18 cellular contexts compared by ENCODE assay signal in genomic region chr20:34541917-34542316, GRCh38. TPM values are rescaled to one million over a fixed set of nuclear protein-coding genes. Genes with fewer than 3 reads are reported as not detected.
DNase-seq lines count a peak whose midpoint lies in the region; ATAC-seq and TF ChIP-seq lines count a peak whose summit lies in the region.
"Had no signal": no experiment of that assay in that cellular context is flagged by ENCODE, and none has a peak within 500 bp of the region (broad histone marks: within the 10 kb centered on the region; RNA-seq: fewer than 3 reads in every experiment).

No MANE protein-coding gene starts in this region.

- H3K36me3 Mint-ChIP-seq in activated CD8-positive, alpha-beta T cell treated with anti-CD3 and anti-CD28 coated beads for 36 hours (ENCODE audit: low read depth): peaks cover 10% of the 10 kb centered on the region
- H3K36me3 Mint-ChIP-seq in activated CD8-positive, alpha-beta T cell treated with anti-CD3 and anti-CD28 coated beads, Interleukin-2, amount 10 ng/mL, durations not matched to agents 7 days and 5 days (ENCODE audit: low read depth): peaks cover 21% of the 10 kb centered on the region
- peaks cover 14% of the 10 kb centered on the region for H3K36me3 Mint-ChIP-seq in CD4-positive, CD25-positive, alpha-beta regulatory T cell
- peaks cover 20% of the 10 kb centered on the region for H3K36me3 Mint-ChIP-seq in activated T-helper 1 cell treated with anti-CD3 and anti-CD28 coated beads, Interleukin-12 subunit alpha, Interleukin-12 subunit beta, Interleukin-2, Interleukin-4 antibody, amounts not matched to agents 30 ng/mL and 10 ng/mL and 1 ng/mL, durations not matched to agents 14 hours and 24 hours and 36 hours (ENCODE audit: low read depth)

- 86 to 89% methylated on average over 16 of the region's 16 CpGs for WGBS in thyroid gland, 2 donors

- CTCF ChIA-PET in activated CD8-positive, alpha-beta T cell treated with anti-CD3 and anti-CD28 coated beads for 36 hours (lab: Charles Lee): interaction anchor here (1.3 to 4.1 kb wide), 3 partner anchors 228 to 230 kb away, joined by 6 to 17 read pairs (median 12); no protein-coding TSS in a partner anchor
- CTCF ChIA-PET in activated CD8-positive, alpha-beta T cell treated with anti-CD3 and anti-CD28 coated beads, Interleukin-2, amount 10 ng/mL, durations not matched to agents 7 days and 5 days (lab: Charles Lee): no interaction called here

- peak overlapping the region; percentile 78 for H3K27ac ChIP-seq in CD4-positive, CD25-positive, alpha-beta regulatory T cell (ENCODE audit: insufficient read depth, low read length, poor library complexity, severe bottlenecking)
- H3K27ac ChIP-seq in thyroid gland: no peak overlapping the region
- H3K27ac ChIP-seq: GM23248, KMS-11 had no signal

- POLR2A ChIA-PET in activated CD8-positive, alpha-beta T cell treated with anti-CD3 and anti-CD28 coated beads for 36 hours (lab: Charles Lee): interaction anchor here (1.2 kb wide), 1 partner anchor 16 kb away, joined by 3 read pairs; no protein-coding TSS in a partner anchor
- POLR2A ChIA-PET in activated CD8-positive, alpha-beta T cell treated with anti-CD3 and anti-CD28 coated beads, Interleukin-2, amount 10 ng/mL, durations not matched to agents 7 days and 5 days (lab: Charles Lee): no interaction called here

- peaks cover 17% of the 10 kb centered on the region for H3K36me3 ChIP-seq in CD4-positive, CD25-positive, alpha-beta regulatory T cell (ENCODE audit: control insufficient read depth, insufficient read depth, low read length)
- H3K36me3 ChIP-seq in mucosa of descending colon (ENCODE audit: low read depth) (peaks cover 7% of the 10 kb centered on the region), thyroid gland (peaks cover 30 to 36% of the 10 kb centered on the region in 2 donors)

- H3K9me3 Mint-ChIP-seq in activated CD8-positive, alpha-beta T cell treated with anti-CD3 and anti-CD28 coated beads for 36 hours: no peaks in the 10 kb centered on the region
- no peaks in the 10 kb centered on the region for H3K9me3 Mint-ChIP-seq in activated CD8-positive, alpha-beta T cell treated with anti-CD3 and anti-CD28 coated beads, Interleukin-2, amount 10 ng/mL, durations not matched to agents 7 days and 5 days (ENCODE audit: insufficient read depth)
- H3K9me3 Mint-ChIP-seq in CD4-positive, CD25-positive, alpha-beta regulatory T cell: no peaks in the 10 kb centered on the region
- no peaks in the 10 kb centered on the region for H3K9me3 Mint-ChIP-seq in activated T-helper 1 cell treated with anti-CD3 and anti-CD28 coated beads, Interleukin-12 subunit alpha, Interleukin-12 subunit beta, Interleukin-2, Interleukin-4 antibody, amounts not matched to agents 30 ng/mL and 10 ng/mL and 1 ng/mL, durations not matched to agents 14 hours and 24 hours and 36 hours

- H3K4me3 ChIP-seq in CD4-positive, CD25-positive, alpha-beta regulatory T cell (ENCODE audit: low read depth, low read length): peak overlapping the region; percentile 41
- H3K4me3 ChIP-seq in mucosa of descending colon (no peak overlapping the region), thyroid gland (replicated peaks in 1 of 3) (no peak overlapping the region)
- H3K4me3 ChIP-seq: GM23248 had no signal

- no peaks in the 10 kb centered on the region for H3K27me3 ChIP-seq in CD4-positive, CD25-positive, alpha-beta regulatory T cell (ENCODE audit: control insufficient read depth, insufficient read depth, low read length)
- H3K27me3 ChIP-seq in thyroid gland: no peaks in the 10 kb centered on the region

- H3K4me1 ChIP-seq in CD4-positive, CD25-positive, alpha-beta regulatory T cell (ENCODE audit: control insufficient read depth, insufficient read depth, low read length, poor library complexity, severe bottlenecking): peaks cover 25% of the 10 kb centered on the region
- peaks cover 12% of the 10 kb centered on the region for H3K4me1 ChIP-seq in mucosa of descending colon (ENCODE audit: low read depth)
- H3K4me1 ChIP-seq in thyroid gland: no peaks in the 10 kb centered on the region

- H3K4me3 Mint-ChIP-seq in activated CD8-positive, alpha-beta T cell treated with anti-CD3 and anti-CD28 coated beads for 36 hours: no peak overlapping the region
- no peak overlapping the region for H3K4me3 Mint-ChIP-seq in activated CD8-positive, alpha-beta T cell treated with anti-CD3 and anti-CD28 coated beads, Interleukin-2, amount 10 ng/mL, durations not matched to agents 7 days and 5 days
- H3K4me3 Mint-ChIP-seq in CD4-positive, CD25-positive, alpha-beta regulatory T cell: peak overlapping the region in 2 of 4 donors; percentile 37 to 52
- no peak overlapping the region for H3K4me3 Mint-ChIP-seq in activated T-helper 1 cell treated with anti-CD3 and anti-CD28 coated beads, Interleukin-12 subunit alpha, Interleukin-12 subunit beta, Interleukin-2, Interleukin-4 antibody, amounts not matched to agents 30 ng/mL and 10 ng/mL and 1 ng/mL, durations not matched to agents 14 hours and 24 hours and 36 hours

- DNase-seq in activated CD8-positive, alpha-beta T cell treated with anti-CD3 and anti-CD28 coated beads for 36 hours: no peak
- no peak for DNase-seq in activated CD8-positive, alpha-beta T cell treated with anti-CD3 and anti-CD28 coated beads, Interleukin-2, amount 10 ng/mL, durations not matched to agents 7 days and 5 days
- DNase-seq in CD4-positive, CD25-positive, alpha-beta regulatory T cell: no peak
- no peak for DNase-seq in activated T-helper 1 cell treated with anti-CD3 and anti-CD28 coated beads, Interleukin-12 subunit alpha, Interleukin-12 subunit beta, Interleukin-2, Interleukin-4 antibody, amounts not matched to agents 30 ng/mL and 10 ng/mL and 1 ng/mL, durations not matched to agents 14 hours and 24 hours and 36 hours (ENCODE audit: low spot score)
- peak in 2 of 3 donors; percentile 16 to 17 for DNase-seq in mucosa of descending colon
- DNase-seq in OCI-M1 (lab: John Stamatoyannopoulos, UW): no peak
- DNase-seq in stimulated activated CD4-positive, alpha-beta T cell treated with anti-CD3 and anti-CD28 coated beads, Interleukin-4, amount 100 ng/mL, for 1 hour: no peak
- DNase-seq in thyroid gland: no peak
- DNase-seq: 8988T, GF-D8, GM23248, HCEC 1CT, NCI-H1048, NCI-H146, NCI-H2081 treated with DMSO at 0.1 percent for 48 hours, NCI-H510A, NCI-H82 had no signal

- peaks cover 4% of the 10 kb centered on the region for H3K27me3 Mint-ChIP-seq in activated CD8-positive, alpha-beta T cell treated with anti-CD3 and anti-CD28 coated beads for 36 hours
- H3K27me3 Mint-ChIP-seq in activated CD8-positive, alpha-beta T cell treated with anti-CD3 and anti-CD28 coated beads, Interleukin-2, amount 10 ng/mL, durations not matched to agents 7 days and 5 days (ENCODE audit: low read depth): no peaks in the 10 kb centered on the region
- peaks cover 4% of the 10 kb centered on the region for H3K27me3 Mint-ChIP-seq in CD4-positive, CD25-positive, alpha-beta regulatory T cell
- H3K27me3 Mint-ChIP-seq in activated T-helper 1 cell treated with anti-CD3 and anti-CD28 coated beads, Interleukin-12 subunit alpha, Interleukin-12 subunit beta, Interleukin-2, Interleukin-4 antibody, amounts not matched to agents 30 ng/mL and 10 ng/mL and 1 ng/mL, durations not matched to agents 14 hours and 24 hours and 36 hours (ENCODE audit: insufficient read depth): no peaks in the 10 kb centered on the region

- ATAC-seq in activated CD8-positive, alpha-beta T cell treated with anti-CD3 and anti-CD28 coated beads for 36 hours: no peak
- no peak for ATAC-seq in activated CD8-positive, alpha-beta T cell treated with anti-CD3 and anti-CD28 coated beads, Interleukin-2, amount 10 ng/mL, durations not matched to agents 7 days and 5 days
- ATAC-seq in CD4-positive, CD25-positive, alpha-beta regulatory T cell (ENCODE audit: low read depth in 2 of 2): no peak
- ATAC-seq in mucosa of descending colon: no peak

- H3K9me3 ChIP-seq in CD4-positive, CD25-positive, alpha-beta regulatory T cell (ENCODE audit: control insufficient read depth in 2 of 2, low read length in 2 of 2): no peaks in the 10 kb centered on the region
- H3K9me3 ChIP-seq in mucosa of descending colon (no peaks in the 10 kb centered on the region), thyroid gland (no peaks in the 10 kb centered on the region)

- TF ChIP-seq CTCF in activated CD8-positive, alpha-beta T cell treated with anti-CD3 and anti-CD28 coated beads for 36 hours (IDR thresholded peaks at IDR 0.05): no peak
- TF ChIP-seq CTCF in mucosa of descending colon (IDR thresholded peaks at IDR 0.05): no peak
- no peak for TF ChIP-seq CTCF in thyroid gland (IDR thresholded peaks at IDR 0.05)

- H3K27ac Mint-ChIP-seq in activated CD8-positive, alpha-beta T cell treated with anti-CD3 and anti-CD28 coated beads for 36 hours: peak overlapping the region; percentile 11
- H3K27ac Mint-ChIP-seq in activated CD8-positive, alpha-beta T cell treated with anti-CD3 and anti-CD28 coated beads, Interleukin-2, amount 10 ng/mL, durations not matched to agents 7 days and 5 days: no peak overlapping the region
- H3K27ac Mint-ChIP-seq in CD4-positive, CD25-positive, alpha-beta regulatory T cell: peak overlapping the region in 2 of 3 donors; percentile 91 to 92
- H3K27ac Mint-ChIP-seq in activated T-helper 1 cell treated with anti-CD3 and anti-CD28 coated beads, Interleukin-12 subunit alpha, Interleukin-12 subunit beta, Interleukin-2, Interleukin-4 antibody, amounts not matched to agents 30 ng/mL and 10 ng/mL and 1 ng/mL, durations not matched to agents 14 hours and 24 hours and 36 hours: peak overlapping the region; percentile 84

- H3K4me1 Mint-ChIP-seq in activated CD8-positive, alpha-beta T cell treated with anti-CD3 and anti-CD28 coated beads for 36 hours (ENCODE audit: low read depth): peaks cover 16% of the 10 kb centered on the region
- H3K4me1 Mint-ChIP-seq in activated CD8-positive, alpha-beta T cell treated with anti-CD3 and anti-CD28 coated beads, Interleukin-2, amount 10 ng/mL, durations not matched to agents 7 days and 5 days (ENCODE audit: low read depth): peaks cover 11% of the 10 kb centered on the region
- peaks cover 13 to 54% (median 29%) of the 10 kb centered on the region in 4 donors for H3K4me1 Mint-ChIP-seq in CD4-positive, CD25-positive, alpha-beta regulatory T cell
- H3K4me1 Mint-ChIP-seq in activated T-helper 1 cell treated with anti-CD3 and anti-CD28 coated beads, Interleukin-12 subunit alpha, Interleukin-12 subunit beta, Interleukin-2, Interleukin-4 antibody, amounts not matched to agents 30 ng/mL and 10 ng/mL and 1 ng/mL, durations not matched to agents 14 hours and 24 hours and 36 hours (ENCODE audit: low read depth): peaks cover 36% of the 10 kb centered on the region

- no peak for TF ChIP-seq POLR2A in thyroid gland (IDR thresholded peaks at IDR 0.05)

- intact Hi-C loops in activated CD8-positive, alpha-beta T cell treated with anti-CD3 and anti-CD28 coated beads for 36 hours (cut with micrococcal nuclease): no loop called here
- intact Hi-C loops in activated T-helper 1 cell treated with anti-CD3 and anti-CD28 coated beads, Interleukin-12 subunit alpha, Interleukin-12 subunit beta, Interleukin-2, Interleukin-4 antibody, amounts not matched to agents 30 ng/mL and 10 ng/mL and 1 ng/mL, durations not matched to agents 14 hours and 24 hours and 36 hours (cut with micrococcal nuclease): loop anchor here (1.0 kb wide), 1 partner anchor 162 kb away; the partner anchor contains the start of gene TP53INP2
- intact Hi-C loops in mucosa of descending colon (cut with DNase I, micrococcal nuclease): no loop called here
- intact Hi-C loops in thyroid gland (cut with DNase I): no loop called here

RNA-seq across cellular contexts. Expression of gene MAP1LC3A, which starts 16.6 kb away (rescaled TPM):
- 1 to 10 TPM in 1 of 2 experiments, under 1 TPM in 1; 0.92 to 1.0 TPM for total RNA-seq in activated CD8-positive, alpha-beta T cell treated with anti-CD3 and anti-CD28 coated beads for 36 hours
- total RNA-seq in activated CD8-positive, alpha-beta T cell treated with anti-CD3 and anti-CD28 coated beads, Interleukin-2, amount 10 ng/mL, durations not matched to agents 7 days and 5 days: 1 to 10 TPM; 1.4 to 1.6 TPM
- total RNA-seq in CD4-positive, CD25-positive, alpha-beta regulatory T cell: 23.9 TPM
- 10 to 100 TPM in 1 of 4 donors, 1 to 10 TPM in 3; 3.9 to 11.5 (median 5.4) TPM for polyA plus RNA-seq in CD4-positive, CD25-positive, alpha-beta regulatory T cell
- 6.1 and 7.3 TPM in 2 replicates for total RNA-seq in activated T-helper 1 cell treated with anti-CD3 and anti-CD28 coated beads, Interleukin-12 subunit alpha, Interleukin-12 subunit beta, Interleukin-2, Interleukin-4 antibody, amounts not matched to agents 30 ng/mL and 10 ng/mL and 1 ng/mL, durations not matched to agents 14 hours and 24 hours and 36 hours
- total RNA-seq in mucosa of descending colon (10 to 100 TPM; 30.6 to 61.6 (median 47.8) TPM), thyroid gland (100 to 1,000 TPM; 119 to 163 (median 130) TPM)

RNA-seq across cellular contexts. Expression of gene DYNLRB1, which starts 25.7 kb away (rescaled TPM):
- 10 to 100 TPM; 66.6 to 70.9 TPM for total RNA-seq in activated CD8-positive, alpha-beta T cell treated with anti-CD3 and anti-CD28 coated beads for 36 hours
- total RNA-seq in activated CD8-positive, alpha-beta T cell treated with anti-CD3 and anti-CD28 coated beads, Interleukin-2, amount 10 ng/mL, durations not matched to agents 7 days and 5 days: 100 to 1,000 TPM in 1 of 2 experiments, 10 to 100 TPM in 1; 91.9 to 103 TPM
- total RNA-seq in CD4-positive, CD25-positive, alpha-beta regulatory T cell: 82.6 TPM
- polyA plus RNA-seq in CD4-positive, CD25-positive, alpha-beta regulatory T cell: 100 to 1,000 TPM; 317 to 369 (median 354) TPM
- total RNA-seq in activated T-helper 1 cell treated with anti-CD3 and anti-CD28 coated beads, Interleukin-12 subunit alpha, Interleukin-12 subunit beta, Interleukin-2, Interleukin-4 antibody, amounts not matched to agents 30 ng/mL and 10 ng/mL and 1 ng/mL, durations not matched to agents 14 hours and 24 hours and 36 hours: 92.0 and 104 TPM in 2 replicates
- total RNA-seq in mucosa of descending colon: 100 to 1,000 TPM; 110 to 137 (median 119) TPM
- 100 to 1,000 TPM; 119 to 231 (median 210) TPM for total RNA-seq in thyroid gland

Comparison
In these comparisons a context has a peak if more than half of its experiments do, and no peak if none do; other contexts are left out.
1. DNase-seq: peak in mucosa of descending colon (2 of 3); none in activated CD8-positive, alpha-beta T cell treated with anti-CD3 and anti-CD28 coated beads for 36 hours (single experiment), activated CD8-positive, alpha-beta T cell treated with anti-CD3 and anti-CD28 coated beads, Interleukin-2, amount 10 ng/mL, durations not matched to agents 7 days and 5 days (single experiment), CD4-positive, CD25-positive, alpha-beta regulatory T cell (0 of 3), activated T-helper 1 cell treated with anti-CD3 and anti-CD28 coated beads, Interleukin-12 subunit alpha, Interleukin-12 subunit beta, Interleukin-2, Interleukin-4 antibody, amounts not matched to agents 30 ng/mL and 10 ng/mL and 1 ng/mL, durations not matched to agents 14 hours and 24 hours and 36 hours (single experiment), OCI-M1 (single experiment), stimulated activated CD4-positive, alpha-beta T cell treated with anti-CD3 and anti-CD28 coated beads, Interleukin-4, amount 100 ng/mL, for 1 hour (single experiment) and thyroid gland (0 of 2).